Comparison of ENCODE assay signal across 24 cellular contexts in the genomic region with DNA sequence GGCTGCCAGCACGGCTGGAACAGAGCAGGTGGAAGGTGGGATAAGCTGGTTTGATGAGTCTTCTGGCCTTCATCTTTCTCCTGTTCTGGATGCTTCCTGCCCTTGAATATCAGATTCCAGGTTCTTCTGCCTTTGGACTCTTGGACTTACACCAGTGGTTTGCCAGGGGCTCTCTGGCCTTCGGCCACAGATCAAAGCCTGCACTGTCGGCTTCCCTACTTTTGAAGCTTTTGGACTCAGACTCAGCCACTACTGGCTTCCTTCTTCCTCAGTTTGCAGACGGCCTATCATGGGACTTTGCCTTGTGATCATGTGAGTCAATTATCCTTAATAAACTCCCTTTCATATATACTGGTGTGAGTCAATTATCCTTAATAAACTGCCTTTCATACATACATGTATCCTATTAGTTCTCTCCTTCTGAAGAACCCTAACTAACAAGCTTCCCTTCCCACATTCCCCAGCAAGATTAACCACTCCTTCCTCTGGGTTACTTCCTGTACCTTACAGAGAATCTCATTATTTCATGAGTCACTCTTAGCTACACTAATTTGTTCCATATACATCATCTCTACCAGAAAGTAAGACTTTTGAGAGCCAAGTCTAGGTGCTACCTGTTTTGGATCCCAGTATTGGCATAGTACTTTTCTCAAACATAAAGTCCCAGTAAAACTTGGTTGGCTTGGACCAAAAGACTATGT. TPM values are rescaled to one million over a fixed set of nuclear protein-coding genes. Genes with fewer than 3 reads are reported as not detected.
"Had no signal": no experiment of that assay in that cellular context is flagged by ENCODE, and none has a peak within 500 bp of the region (broad histone marks: within the 10 kb centered on the region; RNA-seq: fewer than 3 reads in every experiment).

No MANE protein-coding gene starts in this region.

- H3K9me3 Mint-ChIP-seq: activated B cell treated with CpG ODN at 0.5 μM for 24 hours; activated CD8-positive, alpha-beta T cell treated with anti-CD3 and anti-CD28 coated beads for 36 hours; brain; neural progenitor cell had no signal

- H3K4me3 ChIP-seq: coronary artery, gastrocnemius medialis, heart right ventricle, lung, neural progenitor cell, psoas muscle, tibial artery, uterus had no signal

- H3K36me3 ChIP-seq: gastrocnemius medialis, heart right ventricle, neural progenitor cell, tibial artery, uterus had no signal

- H3K27me3 ChIP-seq: gastrocnemius medialis, heart right ventricle, neural progenitor cell, tibial artery, uterus had no signal

- H3K9me3 ChIP-seq: gastrocnemius medialis, heart right ventricle, psoas muscle, tibial artery, uterus had no signal

- H3K4me1 ChIP-seq: gastrocnemius medialis, heart right ventricle, neural progenitor cell, psoas muscle, tibial artery, uterus had no signal

- DNase-seq: activated B cell treated with CpG ODN at 0.5 μM for 24 hours; activated CD4-positive, alpha-beta T cell treated with anti-CD3 and anti-CD28 coated beads for 48 hours; activated CD8-positive, alpha-beta memory T cell treated with anti-CD3 and anti-CD28 coated beads, Interleukin-2, amount 50 U/mL, for 4 hours; activated CD8-positive, alpha-beta T cell treated with anti-CD3 and anti-CD28 coated beads for 36 hours; activated effector memory CD4-positive, alpha-beta T cell treated with anti-CD3 and anti-CD28 coated beads, Interleukin-2, amount 50 U/mL, for 16 hours; activated T-cell treated with anti-CD3 and anti-CD28 coated beads, Interleukin-2, amount 50 U/mL, for 48 hours; amniotic stem cell; effector CD4-positive, alpha-beta T cell; gastrocnemius medialis; heart right ventricle; midbrain; psoas muscle; stimulated activated CD4-positive, alpha-beta T cell treated with anti-CD3 and anti-CD28 coated beads, Interleukin-12 subunit alpha, Interleukin-12 subunit beta, amount 100 ng/mL, for 4 hours; stimulated activated CD4-positive, alpha-beta T cell treated with anti-CD3 and anti-CD28 coated beads, Interleukin-2, amount 100 ng/mL, for 24 hours; T-helper 17 cell; tibial artery; uterus had no signal

- H3K27ac Mint-ChIP-seq: activated B cell treated with CpG ODN at 0.5 μM for 24 hours; activated CD8-positive, alpha-beta T cell treated with anti-CD3 and anti-CD28 coated beads for 36 hours; activated naive CD8-positive, alpha-beta T cell; brain; neural progenitor cell; stimulated activated effector memory CD8-positive, alpha-beta T cell treated with anti-CD3 and anti-CD28 coated beads, Interleukin-12 subunit alpha, Interleukin-12 subunit beta, amount 100 ng/mL, for 72 hours; T-helper 17 cell had no signal

- ATAC-seq: activated CD8-positive, alpha-beta T cell treated with anti-CD3 and anti-CD28 coated beads for 36 hours; gastrocnemius medialis; heart right ventricle; psoas muscle; stimulated activated effector memory CD8-positive, alpha-beta T cell treated with anti-CD3 and anti-CD28 coated beads, Interleukin-12 subunit alpha, Interleukin-12 subunit beta, amount 100 ng/mL, for 72 hours; T-helper 17 cell had no signal

- H3K36me3 Mint-ChIP-seq: activated naive CD8-positive, alpha-beta T cell; brain; neural progenitor cell; stimulated activated effector memory CD8-positive, alpha-beta T cell treated with anti-CD3 and anti-CD28 coated beads, Interleukin-12 subunit alpha, Interleukin-12 subunit beta, amount 100 ng/mL, for 72 hours had no signal

RNA-seq across cellular contexts. Expression of a gene that starts 31.3 kb away (rescaled TPM):
- total RNA-seq: activated B cell treated with CpG ODN at 0.5 μM for 24 hours; activated CD8-positive, alpha-beta T cell treated with anti-CD3 and anti-CD28 coated beads for 36 hours; osteocyte; T-helper 17 cell had no signal
